Comparison of ENCODE assay signal across 16 cellular contexts in genomic region chr2:173715483-173715882, GRCh38.
DNase-seq lines count a peak whose midpoint lies in the region; TF ChIP-seq lines count a peak whose summit lies in the region.
"Had no signal": no experiment of that assay in that cellular context is flagged by ENCODE, and none has a peak within 500 bp of the region (broad histone marks: within the 10 kb centered on the region; RNA-seq: fewer than 3 reads in every experiment).

No MANE protein-coding gene starts in this region.

- H3K9me3 ChIP-seq in HEK293 (ENCODE audit: control insufficient read depth, insufficient read depth, low read depth, low read length) = no peaks in the 10 kb centered on the region
- H3K9me3 ChIP-seq: esophagus muscularis mucosa, heart left ventricle, pancreas had no signal

- H3K4me3 ChIP-seq in HEK293 (ENCODE audit: low read depth, low read length) (no peak overlapping the region), astrocyte of the spinal cord (ENCODE audit: low read depth, low read length) (no peak overlapping the region)
- H3K4me3 ChIP-seq: esophagus muscularis mucosa, heart left ventricle, pancreas had no signal

- H3K4me1 ChIP-seq in HEK293 (ENCODE audit: control insufficient read depth, insufficient read depth, low read length) = no peaks in the 10 kb centered on the region
- H3K4me1 ChIP-seq: esophagus muscularis mucosa, heart left ventricle, pancreas had no signal

- H3K4me3 Mint-ChIP-seq in activated CD4-positive, alpha-beta memory T cell treated with anti-CD3 and anti-CD28 coated beads for 36 hours = no peak overlapping the region
- H3K4me3 Mint-ChIP-seq in activated CD4-positive, alpha-beta T cell treated with anti-CD3 and anti-CD28 coated beads, Interleukin-2, amount 10 ng/mL, durations not matched to agents 7 days and 5 days = no peak overlapping the region
- H3K4me3 Mint-ChIP-seq: naive thymus-derived CD4-positive, alpha-beta T cell had no signal

- intact Hi-C loops in activated CD4-positive, alpha-beta memory T cell treated with anti-CD3 and anti-CD28 coated beads for 36 hours (cut with micrococcal nuclease) = no loop called here
- intact Hi-C loops in posterior vena cava (cut with DNase I) = no loop called here

- H3K27ac ChIP-seq in HEK293 (ENCODE audit: extremely low read depth, low read depth, low read length) = no peak overlapping the region
- H3K27ac ChIP-seq: esophagus muscularis mucosa, heart left ventricle, pancreas had no signal

- DNase-seq in NCI-H2171 treated with DMSO at 0.1 percent for 48 hours (lab: John Stamatoyannopoulos, UW) = peak; percentile 96
- peak; percentile 15 for DNase-seq in astrocyte of the spinal cord (ENCODE audit: low read depth, low spot score)
- DNase-seq in kidney tubule cell (ENCODE audit: low spot score) = peak; percentile 45
- no peak for DNase-seq in activated CD4-positive, alpha-beta memory T cell treated with anti-CD3 and anti-CD28 coated beads for 36 hours
- no peak for DNase-seq in activated CD4-positive, alpha-beta T cell treated with anti-CD3 and anti-CD28 coated beads, Interleukin-2, amount 10 ng/mL, durations not matched to agents 7 days and 5 days
- no peak for DNase-seq in posterior vena cava (ENCODE audit: low spot score)
- DNase-seq: activated CD4-positive, CD25-positive, alpha-beta regulatory T cell; central memory CD4-positive, alpha-beta T cell; heart left ventricle; naive thymus-derived CD4-positive, alpha-beta T cell; NCI-H1092; NCI-H345; pancreas; stimulated activated CD4-positive, alpha-beta T cell treated with anti-CD3 and anti-CD28 coated beads, Interleukin-2, amount 100 ng/mL, for 48 hours had no signal

- H3K36me3 ChIP-seq in HEK293 (ENCODE audit: control insufficient read depth in 2 of 2, insufficient read depth in 1 of 2, low read length in 2 of 2) = no peaks in the 10 kb centered on the region
- H3K36me3 ChIP-seq: esophagus muscularis mucosa, heart left ventricle, pancreas had no signal

- in situ Hi-C loops in astrocyte of the spinal cord (cut with HindIII; ENCODE audit: low sequenced_read_pairs) = no loop called here

- H3K9me3 Mint-ChIP-seq in activated CD4-positive, alpha-beta memory T cell treated with anti-CD3 and anti-CD28 coated beads for 36 hours = no peaks in the 10 kb centered on the region
- no peaks in the 10 kb centered on the region for H3K9me3 Mint-ChIP-seq in activated CD4-positive, alpha-beta T cell treated with anti-CD3 and anti-CD28 coated beads, Interleukin-2, amount 10 ng/mL, durations not matched to agents 7 days and 5 days

- peaks cover 9% of the 10 kb centered on the region for H3K27me3 Mint-ChIP-seq in activated CD4-positive, alpha-beta memory T cell treated with anti-CD3 and anti-CD28 coated beads for 36 hours
- H3K27me3 Mint-ChIP-seq in activated CD4-positive, alpha-beta T cell treated with anti-CD3 and anti-CD28 coated beads, Interleukin-2, amount 10 ng/mL, durations not matched to agents 7 days and 5 days = peaks cover 12% of the 10 kb centered on the region

- no peaks in the 10 kb centered on the region for H3K36me3 Mint-ChIP-seq in activated CD4-positive, alpha-beta memory T cell treated with anti-CD3 and anti-CD28 coated beads for 36 hours
- no peaks in the 10 kb centered on the region for H3K36me3 Mint-ChIP-seq in activated CD4-positive, alpha-beta T cell treated with anti-CD3 and anti-CD28 coated beads, Interleukin-2, amount 10 ng/mL, durations not matched to agents 7 days and 5 days (ENCODE audit: low read depth)
- H3K36me3 Mint-ChIP-seq: naive thymus-derived CD4-positive, alpha-beta T cell had no signal

- no peaks in the 10 kb centered on the region for H3K4me1 Mint-ChIP-seq in activated CD4-positive, alpha-beta memory T cell treated with anti-CD3 and anti-CD28 coated beads for 36 hours (ENCODE audit: low read depth)
- H3K4me1 Mint-ChIP-seq in activated CD4-positive, alpha-beta T cell treated with anti-CD3 and anti-CD28 coated beads, Interleukin-2, amount 10 ng/mL, durations not matched to agents 7 days and 5 days = no peaks in the 10 kb centered on the region
- H3K4me1 Mint-ChIP-seq: naive thymus-derived CD4-positive, alpha-beta T cell had no signal

- H3K27ac Mint-ChIP-seq in activated CD4-positive, alpha-beta memory T cell treated with anti-CD3 and anti-CD28 coated beads for 36 hours = no peak overlapping the region
- H3K27ac Mint-ChIP-seq in activated CD4-positive, alpha-beta T cell treated with anti-CD3 and anti-CD28 coated beads, Interleukin-2, amount 10 ng/mL, durations not matched to agents 7 days and 5 days = no peak overlapping the region
- H3K27ac Mint-ChIP-seq: naive thymus-derived CD4-positive, alpha-beta T cell had no signal

- POLR2A ChIA-PET in HEK293 (lab: Yijun Ruan, JAX) = no interaction called here
- POLR2A ChIA-PET in activated CD4-positive, alpha-beta memory T cell treated with anti-CD3 and anti-CD28 coated beads for 36 hours (lab: Charles Lee) = no interaction called here
- POLR2A ChIA-PET in activated CD4-positive, alpha-beta T cell treated with anti-CD3 and anti-CD28 coated beads, Interleukin-2, amount 10 ng/mL, durations not matched to agents 7 days and 5 days (lab: Charles Lee) = no interaction called here

- TF ChIP-seq CTCF in HEK293 (tag by site-specific recombination; IDR thresholded peaks at IDR 0.05) (no peak), astrocyte of the spinal cord (IDR thresholded peaks at IDR 0.05; ENCODE audit: low read depth, low read length) (no peak)

- CTCF ChIA-PET in HEK293 (lab: Yijun Ruan, JAX) = no interaction called here
- CTCF ChIA-PET in activated CD4-positive, alpha-beta memory T cell treated with anti-CD3 and anti-CD28 coated beads for 36 hours (lab: Charles Lee) = interaction anchor here (0.6 kb wide), 1 partner anchor 28 kb away, joined by 3 read pairs; no protein-coding TSS in a partner anchor
- CTCF ChIA-PET in activated CD4-positive, alpha-beta T cell treated with anti-CD3 and anti-CD28 coated beads, Interleukin-2, amount 10 ng/mL, durations not matched to agents 7 days and 5 days (lab: Charles Lee) = no interaction called here

TF ChIP-seq in HEK293, 187 proteins besides CTCF, POLR2A, EP300 and RAD21 (continues in another document):
- TF ChIP-seq ZNF239 (tag by site-specific recombination; IDR thresholded peaks at IDR 0.05) (no peak), ZNF704 (tag by site-specific recombination; IDR thresholded peaks at IDR 0.05) (no peak), ELK4 (IDR thresholded peaks at IDR 0.05; ENCODE audit: borderline replicate concordance, low read depth, low read length) (no peak), ZXDB (tag by site-specific recombination; IDR thresholded peaks at IDR 0.05) (no peak), ZNF311 (tag by site-specific recombination; IDR thresholded peaks at IDR 0.05; ENCODE audit: borderline replicate concordance) (no peak), ZNF544 (tag by site-specific recombination; IDR thresholded peaks at IDR 0.05) (no peak), ZNF354C (tag by site-specific recombination; IDR thresholded peaks at IDR 0.05; ENCODE audit: borderline replicate concordance, low read depth) (no peak), ZNF19 (tag by site-specific recombination; IDR thresholded peaks at IDR 0.05; ENCODE audit: low read depth) (no peak), SCRT2 (tag by site-specific recombination; IDR thresholded peaks at IDR 0.05) (no peak), ZNF626 (tag by site-specific recombination; IDR thresholded peaks at IDR 0.05) (no peak), ZBTB11 (tag by site-specific recombination; conservative IDR thresholded peaks at IDR 0.05; ENCODE audit: low read depth) (no peak), TRIM28 (IDR thresholded peaks at IDR 0.05; ENCODE audit: borderline replicate concordance, low read length) (peak; percentile 79; the same call in 1 of the 2 replicates)

Comparison
In these comparisons a context has a peak if more than half of its experiments do, and no peak if none do; other contexts are left out.
1. DNase-seq: peak in NCI-H2171 treated with DMSO at 0.1 percent for 48 hours (single experiment), astrocyte of the spinal cord (single experiment) and kidney tubule cell (single experiment); none in activated CD4-positive, alpha-beta memory T cell treated with anti-CD3 and anti-CD28 coated beads for 36 hours (single experiment), activated CD4-positive, alpha-beta T cell treated with anti-CD3 and anti-CD28 coated beads, Interleukin-2, amount 10 ng/mL, durations not matched to agents 7 days and 5 days (single experiment) and posterior vena cava (single experiment).